ENCODE assay signal across 26 cellular contexts in genomic region chr4:186348433-186348832, GRCh38.
"Had no signal": no experiment of that assay in that cellular context is flagged by ENCODE, and none has a peak within 500 bp of the region (broad histone marks: within the 10 kb centered on the region; RNA-seq: fewer than 3 reads in every experiment).

No MANE protein-coding gene starts in this region.

- H2AFZ ChIP-seq: parathyroid adenoma had no signal

- H3K9ac ChIP-seq: parathyroid adenoma had no signal

- H3K9me3 ChIP-seq: gastrocnemius medialis, psoas muscle, right atrium auricular region, stomach, thyroid gland, upper lobe of left lung, vagina had no signal

- H3K4me1 ChIP-seq: gastrocnemius medialis, parathyroid adenoma, psoas muscle, right atrium auricular region, stomach, thyroid gland, upper lobe of left lung, vagina had no signal

- DNase-seq: activated CD4-positive, alpha-beta T cell treated with anti-CD3 and anti-CD28 coated beads for 36 hours; activated CD4-positive, CD25-positive, alpha-beta regulatory T cell; activated naive CD4-positive, alpha-beta T cell; activated T-cell treated with anti-CD3 and anti-CD28 coated beads for 4 hours; activated T-cell treated with anti-CD3 and anti-CD28 coated beads, Interleukin-2, amount 50 U/mL, for 72 hours; dermis blood vessel endothelial cell; effector CD8-positive, alpha-beta T cell; gastrocnemius medialis; glutamatergic neuron; islet precursor cell; left cardiac atrium; left ventricle myocardium superior; naive B cell; nucleus accumbens; psoas muscle; stimulated activated CD4-positive, alpha-beta T cell treated with anti-CD3 and anti-CD28 coated beads, Interleukin-15, amount 100 ng/mL, for 24 hours; stimulated activated CD4-positive, alpha-beta T cell treated with anti-CD3 and anti-CD28 coated beads, Interleukin-2, amount 100 ng/mL, for 24 hours; stimulated activated naive B cell treated with anti-CD40 and anti-IgM and Interleukin-4, amounts not matched to agents 10 μg/mL and 1 μg/mL and 100 μg/mL, for 72 hours; stomach; upper lobe of left lung had no signal

- H3K27me3 ChIP-seq: gastrocnemius medialis, right atrium auricular region, thyroid gland, upper lobe of left lung, vagina had no signal

- H3K27ac ChIP-seq: gastrocnemius medialis, parathyroid adenoma, psoas muscle, right atrium auricular region, stomach, thyroid gland, upper lobe of left lung, vagina had no signal

- H3K4me3 ChIP-seq: gastrocnemius medialis, psoas muscle, right atrium auricular region, smooth muscle cell, stomach, thyroid gland, upper lobe of left lung, vagina had no signal

- H3K4me2 ChIP-seq: smooth muscle cell had no signal

- H3K36me3 ChIP-seq: gastrocnemius medialis, right atrium auricular region, stomach, thyroid gland, upper lobe of left lung, vagina had no signal

- ATAC-seq: activated CD4-positive, alpha-beta T cell treated with anti-CD3 and anti-CD28 coated beads for 36 hours; activated naive CD4-positive, alpha-beta T cell treated with anti-CD3 and anti-CD28 coated beads, Interleukin-2, amount 50 U/mL, for 72 hours; activated T-cell treated with anti-CD3 and anti-CD28 coated beads, Interleukin-2, amount 50 U/mL, for 72 hours; gastrocnemius medialis; left cardiac atrium; left ventricle myocardium superior; psoas muscle; stimulated activated naive B cell treated with anti-CD40 and anti-IgM and Interleukin-4, amounts not matched to agents 10 μg/mL and 1 μg/mL and 100 μg/mL, for 72 hours had no signal
